ENCODE assay signal across 1 cellular context in the genomic region with DNA sequence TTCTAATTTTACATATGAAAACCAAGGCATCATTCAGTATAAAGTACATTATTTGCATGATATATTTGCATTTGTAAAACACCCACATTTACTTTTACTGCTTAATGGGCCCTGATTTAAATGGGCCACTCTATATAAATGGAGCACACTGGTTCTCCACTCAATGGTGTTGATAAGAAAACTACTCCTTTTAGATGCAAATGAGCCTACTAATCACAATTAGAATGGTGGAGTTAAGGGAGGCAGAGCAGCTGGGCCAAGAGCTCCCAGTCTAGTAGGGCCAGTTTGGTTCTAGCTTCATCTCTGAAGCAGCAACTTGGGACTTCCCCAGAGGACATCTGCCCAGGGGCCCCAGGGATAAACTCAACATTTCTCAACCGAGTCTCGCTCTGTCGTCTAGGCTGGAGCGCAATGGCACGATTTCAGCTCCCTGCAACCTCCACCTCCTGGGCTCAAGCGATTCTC.
TF ChIP-seq lines count a peak whose summit lies in the region.

No MANE protein-coding gene starts in this region.

TF ChIP-seq in WTC11, 78 proteins besides CTCF, POLR2A, EP300 and RAD21 (continued from another document):
- TF ChIP-seq, protein P1, sequence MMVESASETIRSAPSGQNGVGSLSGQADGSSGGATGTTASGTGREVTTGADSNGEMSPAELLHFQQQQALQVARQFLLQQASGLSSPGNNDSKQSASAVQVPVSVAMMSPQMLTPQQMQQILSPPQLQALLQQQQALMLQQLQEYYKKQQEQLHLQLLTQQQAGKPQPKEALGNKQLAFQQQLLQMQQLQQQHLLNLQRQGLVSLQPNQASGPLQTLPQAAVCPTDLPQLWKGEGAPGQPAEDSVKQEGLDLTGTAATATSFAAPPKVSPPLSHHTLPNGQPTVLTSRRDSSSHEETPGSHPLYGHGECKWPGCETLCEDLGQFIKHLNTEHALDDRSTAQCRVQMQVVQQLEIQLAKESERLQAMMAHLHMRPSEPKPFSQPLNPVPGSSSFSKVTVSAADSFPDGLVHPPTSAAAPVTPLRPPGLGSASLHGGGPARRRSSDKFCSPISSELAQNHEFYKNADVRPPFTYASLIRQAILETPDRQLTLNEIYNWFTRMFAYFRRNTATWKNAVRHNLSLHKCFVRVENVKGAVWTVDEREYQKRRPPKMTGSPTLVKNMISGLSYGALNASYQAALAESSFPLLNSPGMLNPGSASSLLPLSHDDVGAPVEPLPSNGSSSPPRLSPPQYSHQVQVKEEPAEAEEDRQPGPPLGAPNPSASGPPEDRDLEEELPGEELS (CRISPR knock-in tag; IDR thresholded peaks at IDR 0.05): peak; percentile 89; the same call in 1 of the 2 replicates
- TF ChIP-seq GTF2I (CRISPR knock-in tag; conservative IDR thresholded peaks at IDR 0.05): no peak
- TF ChIP-seq, protein P2, sequence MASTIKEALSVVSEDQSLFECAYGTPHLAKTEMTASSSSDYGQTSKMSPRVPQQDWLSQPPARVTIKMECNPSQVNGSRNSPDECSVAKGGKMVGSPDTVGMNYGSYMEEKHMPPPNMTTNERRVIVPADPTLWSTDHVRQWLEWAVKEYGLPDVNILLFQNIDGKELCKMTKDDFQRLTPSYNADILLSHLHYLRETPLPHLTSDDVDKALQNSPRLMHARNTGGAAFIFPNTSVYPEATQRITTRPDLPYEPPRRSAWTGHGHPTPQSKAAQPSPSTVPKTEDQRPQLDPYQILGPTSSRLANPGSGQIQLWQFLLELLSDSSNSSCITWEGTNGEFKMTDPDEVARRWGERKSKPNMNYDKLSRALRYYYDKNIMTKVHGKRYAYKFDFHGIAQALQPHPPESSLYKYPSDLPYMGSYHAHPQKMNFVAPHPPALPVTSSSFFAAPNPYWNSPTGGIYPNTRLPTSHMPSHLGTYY (CRISPR knock-in tag; IDR thresholded peaks at IDR 0.05): peak; percentile 87; the same call in 1 of the 2 replicates
- no peak for TF ChIP-seq RELA (CRISPR knock-in tag; IDR thresholded peaks at IDR 0.05; ENCODE audit: borderline replicate concordance)
- no peak for TF ChIP-seq MYBL2 (CRISPR knock-in tag; IDR thresholded peaks at IDR 0.05)
